In genomic region chr13:49690133-49690989, GRCh38 we compare ENCODE assay signal across 8 cellular contexts. TPM values are rescaled to one million over a fixed set of nuclear protein-coding genes. Genes with fewer than 3 reads are reported as not detected.
DNase-seq lines count a peak whose midpoint lies in the region; ATAC-seq and TF ChIP-seq lines count a peak whose summit lies in the region.

No MANE protein-coding gene starts in this region.

- no peak for DNase-seq in activated CD4-positive, alpha-beta T cell treated with anti-CD3 and anti-CD28 coated beads, Interleukin-2, amount 10 ng/mL, durations not matched to agents 7 days and 5 days
- DNase-seq in activated CD4-positive, alpha-beta T cell treated with anti-CD3 and anti-CD28 coated beads, Interleukin-2, amount 50 U/mL, for 4 hours: no peak
- DNase-seq in H7: no peak
- DNase-seq in LNCaP clone FGC (ENCODE audit: low read depth): peak; percentile 88
- peak; percentile 65 to 82 (median 68) for DNase-seq in body of pancreas
- peak; percentile 77 for DNase-seq in left lobe of liver (ENCODE audit: low spot score)
- DNase-seq in tibial artery: no peak
- no peak for DNase-seq in GF-D8 (lab: John Stamatoyannopoulos, UW)

- CTCF ChIA-PET in activated CD4-positive, alpha-beta T cell treated with anti-CD3 and anti-CD28 coated beads, Interleukin-2, amount 10 ng/mL, durations not matched to agents 7 days and 5 days (lab: Charles Lee): interaction anchor here (1.2 kb wide), 1 partner anchor 942 kb away, joined by 3 read pairs; no protein-coding TSS in a partner anchor

- no peaks in the 10 kb centered on the region for H3K27me3 Mint-ChIP-seq in activated CD4-positive, alpha-beta T cell treated with anti-CD3 and anti-CD28 coated beads, Interleukin-2, amount 10 ng/mL, durations not matched to agents 7 days and 5 days

- no peaks in the 10 kb centered on the region for H3K9me3 Mint-ChIP-seq in activated CD4-positive, alpha-beta T cell treated with anti-CD3 and anti-CD28 coated beads, Interleukin-2, amount 10 ng/mL, durations not matched to agents 7 days and 5 days

- 3 to 4% methylated on average over 15 to 17 of the region's 17 CpGs for WGBS in body of pancreas, 2 donors

- intact Hi-C loops in body of pancreas (cut with DNase I) (no loop called here), tibial artery (cut with DNase I; ENCODE audit: low total_unique reads) (loop anchor here (5.0 kb wide), 1 partner anchor 102 kb away; the partner anchor contains the start of gene KPNA3)

- H3K36me3 ChIP-seq in H7 (replicated peaks; ENCODE audit: control insufficient read depth, insufficient read depth, low read length) (peaks cover 12% of the 10 kb centered on the region), body of pancreas (replicated peaks in 1 of 2; ENCODE audit: insufficient read depth in 1 of 2, low read depth in 2 of 2) (peaks cover 0 to 2% of the 10 kb centered on the region in 2 donors), tibial artery (peaks cover 0 to 12% (median 0%) of the 10 kb centered on the region in 3 donors)

- POLR2A ChIA-PET in activated CD4-positive, alpha-beta T cell treated with anti-CD3 and anti-CD28 coated beads, Interleukin-2, amount 10 ng/mL, durations not matched to agents 7 days and 5 days (lab: Charles Lee): interaction anchor here (1.1 kb wide), 1 partner anchor 102 kb away, joined by 3 read pairs; the partner anchor contains the start of gene KPNA3

- peak in 1 of 3 donors; percentile 12 for TF ChIP-seq POLR2A in body of pancreas (IDR thresholded peaks at IDR 0.05)

- H3K27me3 ChIP-seq in H7 (ENCODE audit: control insufficient read depth, insufficient read depth, low read length): no peaks in the 10 kb centered on the region
- no peaks in the 10 kb centered on the region for H3K27me3 ChIP-seq in body of pancreas
- no peaks in the 10 kb centered on the region for H3K27me3 ChIP-seq in tibial artery

- H3K4me3 ChIP-seq in H7 (ENCODE audit: insufficient read depth, low read depth, low read length): peak overlapping the region; percentile 61
- peak overlapping the region; percentile 60 for H3K4me3 ChIP-seq in LNCaP clone FGC (ENCODE audit: low read depth, low read length)
- H3K4me3 ChIP-seq in body of pancreas: peak overlapping the region; percentile 34 to 63
- H3K4me3 ChIP-seq in tibial artery: peak overlapping the region; percentile 67 to 84

- ATAC-seq in body of pancreas: peak; percentile 58
- ATAC-seq in left lobe of liver: peak; percentile 45

- TF ChIP-seq CTCF in LNCaP clone FGC (IDR thresholded peaks at IDR 0.05; ENCODE audit: control insufficient read depth, extremely low read depth, insufficient read depth) (no peak), body of pancreas (IDR thresholded peaks at IDR 0.05) (no peak), tibial artery (IDR thresholded peaks at IDR 0.05) (no peak)

- peak overlapping the region; percentile 88 to 92 (median 90) for H3K27ac ChIP-seq in body of pancreas
- H3K27ac ChIP-seq in tibial artery: peak overlapping the region; percentile 64 to 76

- peak overlapping the region; percentile 87 for H3K4me3 Mint-ChIP-seq in activated CD4-positive, alpha-beta T cell treated with anti-CD3 and anti-CD28 coated beads, Interleukin-2, amount 10 ng/mL, durations not matched to agents 7 days and 5 days

- H3K36me3 Mint-ChIP-seq in activated CD4-positive, alpha-beta T cell treated with anti-CD3 and anti-CD28 coated beads, Interleukin-2, amount 10 ng/mL, durations not matched to agents 7 days and 5 days (ENCODE audit: low read depth): peaks cover 22% of the 10 kb centered on the region

- H3K27ac Mint-ChIP-seq in activated CD4-positive, alpha-beta T cell treated with anti-CD3 and anti-CD28 coated beads, Interleukin-2, amount 10 ng/mL, durations not matched to agents 7 days and 5 days: peak overlapping the region; percentile 86

- peaks cover 17% of the 10 kb centered on the region for H3K4me1 ChIP-seq in body of pancreas
- peaks cover 0 to 7% (median 3%) of the 10 kb centered on the region in 4 donors for H3K4me1 ChIP-seq in tibial artery

- H3K9me3 ChIP-seq in body of pancreas: no peaks in the 10 kb centered on the region
- H3K9me3 ChIP-seq in tibial artery: no peaks in the 10 kb centered on the region

- H3K4me1 Mint-ChIP-seq in activated CD4-positive, alpha-beta T cell treated with anti-CD3 and anti-CD28 coated beads, Interleukin-2, amount 10 ng/mL, durations not matched to agents 7 days and 5 days: peaks cover 32% of the 10 kb centered on the region

RNA-seq across cellular contexts. Expression of gene EBPL, which starts 0.9 kb away (rescaled TPM):
- total RNA-seq in activated CD4-positive, alpha-beta T cell treated with anti-CD3 and anti-CD28 coated beads, Interleukin-2, amount 10 ng/mL, durations not matched to agents 7 days and 5 days: 10 to 100 TPM; 36.5 to 37.4 TPM
- 70.2 and 85.5 TPM in 2 replicates for total RNA-seq in H7 (2014; rRNA removed; shearing (Covaris generic))
- 10 to 100 TPM; 30.7 to 72.1 TPM for total RNA-seq in body of pancreas
- 62.5 TPM for total RNA-seq in left lobe of liver

Comparison
In these comparisons a context has a peak if more than half of its experiments do, and no peak if none do; other contexts are left out.
1. DNase-seq: peak in LNCaP clone FGC (single experiment), body of pancreas (4 of 4) and left lobe of liver (single experiment); none in activated CD4-positive, alpha-beta T cell treated with anti-CD3 and anti-CD28 coated beads, Interleukin-2, amount 10 ng/mL, durations not matched to agents 7 days and 5 days (single experiment), activated CD4-positive, alpha-beta T cell treated with anti-CD3 and anti-CD28 coated beads, Interleukin-2, amount 50 U/mL, for 4 hours (0 of 2), H7 (single experiment), tibial artery (0 of 2) and GF-D8 (single experiment).
2. Peak in every context shown above with its lines, with median percentiles within 50 percentile points of each other: H3K4me3 ChIP-seq.